2 cellular contexts compared by ENCODE assay signal in genomic region chr1:171460018-171460585, GRCh38.
TF ChIP-seq lines count a peak whose summit lies in the region.

No MANE protein-coding gene starts in this region.

TF ChIP-seq in IMR-90, 13 proteins besides CTCF, POLR2A, EP300 and RAD21:
- TF ChIP-seq MXI1 (IDR thresholded peaks at IDR 0.05; ENCODE audit: borderline replicate concordance, low read depth, low read length) (no peak), SMC3 (IDR thresholded peaks at IDR 0.05; ENCODE audit: low read depth, low read length) (no peak), BHLHE40 (IDR thresholded peaks at IDR 0.05; ENCODE audit: low read depth, low read length) (no peak), FOS (IDR thresholded peaks at IDR 0.05; ENCODE audit: low read depth, low read length) (no peak), CHD1 (IDR thresholded peaks at IDR 0.05; ENCODE audit: low read depth, low read length) (no peak), RCOR1 (IDR thresholded peaks at IDR 0.05; ENCODE audit: insufficient replicate concordance, low read length) (no peak), MAFK (IDR thresholded peaks at IDR 0.05; ENCODE audit: low read depth, low read length) (no peak), RFX5 (IDR thresholded peaks at IDR 0.05; ENCODE audit: low read depth, low read length) (no peak)
- TF ChIP-seq, protein P1, sequence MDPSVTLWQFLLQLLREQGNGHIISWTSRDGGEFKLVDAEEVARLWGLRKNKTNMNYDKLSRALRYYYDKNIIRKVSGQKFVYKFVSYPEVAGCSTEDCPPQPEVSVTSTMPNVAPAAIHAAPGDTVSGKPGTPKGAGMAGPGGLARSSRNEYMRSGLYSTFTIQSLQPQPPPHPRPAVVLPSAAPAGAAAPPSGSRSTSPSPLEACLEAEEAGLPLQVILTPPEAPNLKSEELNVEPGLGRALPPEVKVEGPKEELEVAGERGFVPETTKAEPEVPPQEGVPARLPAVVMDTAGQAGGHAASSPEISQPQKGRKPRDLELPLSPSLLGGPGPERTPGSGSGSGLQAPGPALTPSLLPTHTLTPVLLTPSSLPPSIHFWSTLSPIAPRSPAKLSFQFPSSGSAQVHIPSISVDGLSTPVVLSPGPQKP (IDR thresholded peaks at IDR 0.05; ENCODE audit: borderline replicate concordance, low read depth, low read length): no peak
- TF ChIP-seq, protein P2, sequence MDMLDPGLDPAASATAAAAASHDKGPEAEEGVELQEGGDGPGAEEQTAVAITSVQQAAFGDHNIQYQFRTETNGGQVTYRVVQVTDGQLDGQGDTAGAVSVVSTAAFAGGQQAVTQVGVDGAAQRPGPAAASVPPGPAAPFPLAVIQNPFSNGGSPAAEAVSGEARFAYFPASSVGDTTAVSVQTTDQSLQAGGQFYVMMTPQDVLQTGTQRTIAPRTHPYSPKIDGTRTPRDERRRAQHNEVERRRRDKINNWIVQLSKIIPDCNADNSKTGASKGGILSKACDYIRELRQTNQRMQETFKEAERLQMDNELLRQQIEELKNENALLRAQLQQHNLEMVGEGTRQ (IDR thresholded peaks at IDR 0.05; ENCODE audit: low read depth, low read length): no peak

TF ChIP-seq in K562, 482 proteins besides CTCF, POLR2A, EP300 and RAD21:
- TF ChIP-seq NCOA2 (IDR thresholded peaks at IDR 0.05; ENCODE audit: partially characterized antibody in 2 of 2) (no peak), POLR2G (IDR thresholded peaks at IDR 0.05; ENCODE audit: low read depth, low read length) (no peak), BRD4 (IDR thresholded peaks at IDR 0.05) (no peak), PCBP1 (IDR thresholded peaks at IDR 0.05; ENCODE audit: low read depth, low read length, poor library complexity, severe bottlenecking) (no peak), MED1 (CRISPR knock-in tag; IDR thresholded peaks at IDR 0.05; ENCODE audit: borderline replicate concordance) (no peak), RBFOX2 (IDR thresholded peaks at IDR 0.05; ENCODE audit: low read depth, low read length) (no peak), NCOA4 (IDR thresholded peaks at IDR 0.05; ENCODE audit: partially characterized antibody) (no peak), JUNB (CRISPR knock-in tag; conservative IDR thresholded peaks at IDR 0.05) (no peak), MAX (CRISPR knock-in tag; IDR thresholded peaks at IDR 0.05) (no peak), ZNF639 (CRISPR knock-in tag; conservative IDR thresholded peaks at IDR 0.05 in 1 of 2, IDR thresholded peaks at IDR 0.05 in 1 of 2) (no peak), CREB1 (IDR thresholded peaks at IDR 0.05) (no peak), CREB1 (CRISPR knock-in tag; IDR thresholded peaks at IDR 0.05) (no peak), TSHZ1 (CRISPR knock-in tag; IDR thresholded peaks at IDR 0.05) (no peak), HNRNPL (IDR thresholded peaks at IDR 0.05; ENCODE audit: low read depth, low read length) (no peak), TCF7L2 (IDR thresholded peaks at IDR 0.05; ENCODE audit: low read depth, low read length) (no peak), GATA2 (CRISPR knock-in tag; IDR thresholded peaks at IDR 0.05) (no peak), HEY1 (CRISPR knock-in tag; IDR thresholded peaks at IDR 0.05; ENCODE audit: borderline replicate concordance) (no peak), SIX5 (IDR thresholded peaks at IDR 0.05; ENCODE audit: borderline replicate concordance in 1 of 2, insufficient read depth in 1 of 2, low read depth in 1 of 2, low read length in 2 of 2) (no peak)
- TF ChIP-seq, protein P3, sequence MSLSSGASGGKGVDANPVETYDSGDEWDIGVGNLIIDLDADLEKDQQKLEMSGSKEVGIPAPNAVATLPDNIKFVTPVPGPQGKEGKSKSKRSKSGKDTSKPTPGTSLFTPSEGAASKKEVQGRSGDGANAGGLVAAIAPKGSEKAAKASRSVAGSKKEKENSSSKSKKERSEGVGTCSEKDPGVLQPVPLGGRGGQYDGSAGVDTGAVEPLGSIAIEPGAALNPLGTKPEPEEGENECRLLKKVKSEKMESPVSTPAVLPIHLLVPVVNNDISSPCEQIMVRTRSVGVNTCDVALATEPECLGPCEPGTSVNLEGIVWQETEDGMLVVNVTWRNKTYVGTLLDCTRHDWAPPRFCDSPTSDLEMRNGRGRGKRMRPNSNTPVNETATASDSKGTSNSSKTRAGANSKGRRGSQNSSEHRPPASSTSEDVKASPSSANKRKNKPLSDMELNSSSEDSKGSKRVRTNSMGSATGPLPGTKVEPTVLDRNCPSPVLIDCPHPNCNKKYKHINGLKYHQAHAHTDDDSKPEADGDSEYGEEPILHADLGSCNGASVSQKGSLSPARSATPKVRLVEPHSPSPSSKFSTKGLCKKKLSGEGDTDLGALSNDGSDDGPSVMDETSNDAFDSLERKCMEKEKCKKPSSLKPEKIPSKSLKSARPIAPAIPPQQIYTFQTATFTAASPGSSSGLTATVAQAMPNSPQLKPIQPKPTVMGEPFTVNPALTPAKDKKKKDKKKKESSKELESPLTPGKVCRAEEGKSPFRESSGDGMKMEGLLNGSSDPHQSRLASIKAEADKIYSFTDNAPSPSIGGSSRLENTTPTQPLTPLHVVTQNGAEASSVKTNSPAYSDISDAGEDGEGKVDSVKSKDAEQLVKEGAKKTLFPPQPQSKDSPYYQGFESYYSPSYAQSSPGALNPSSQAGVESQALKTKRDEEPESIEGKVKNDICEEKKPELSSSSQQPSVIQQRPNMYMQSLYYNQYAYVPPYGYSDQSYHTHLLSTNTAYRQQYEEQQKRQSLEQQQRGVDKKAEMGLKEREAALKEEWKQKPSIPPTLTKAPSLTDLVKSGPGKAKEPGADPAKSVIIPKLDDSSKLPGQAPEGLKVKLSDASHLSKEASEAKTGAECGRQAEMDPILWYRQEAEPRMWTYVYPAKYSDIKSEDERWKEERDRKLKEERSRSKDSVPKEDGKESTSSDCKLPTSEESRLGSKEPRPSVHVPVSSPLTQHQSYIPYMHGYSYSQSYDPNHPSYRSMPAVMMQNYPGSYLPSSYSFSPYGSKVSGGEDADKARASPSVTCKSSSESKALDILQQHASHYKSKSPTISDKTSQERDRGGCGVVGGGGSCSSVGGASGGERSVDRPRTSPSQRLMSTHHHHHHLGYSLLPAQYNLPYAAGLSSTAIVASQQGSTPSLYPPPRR (CRISPR knock-in tag; IDR thresholded peaks at IDR 0.05; ENCODE audit: borderline replicate concordance): no peak
